In genomic region chr1:101235241-101235695, GRCh38 we compare ENCODE assay signal across 8 cellular contexts. TPM values are rescaled to one million over a fixed set of nuclear protein-coding genes. Genes with fewer than 3 reads are reported as not detected.
DNase-seq lines count a peak whose midpoint lies in the region; ATAC-seq and TF ChIP-seq lines count a peak whose summit lies in the region.

No MANE protein-coding gene starts in this region.

- intact Hi-C loops in posterior cingulate gyrus (cut with DNase I), result loop anchor here (5.0 to 10.0 kb wide), 3 partner anchors 98 to 313 kb away; partner anchors contain the start of gene DPH5

- peaks cover 35% of the 10 kb centered on the region for H3K27me3 ChIP-seq in BLaER1

- H3K27ac ChIP-seq in BLaER1, result no peak overlapping the region

- ATAC-seq in HG03097 (IDR thresholded peaks at IDR 0.05; ENCODE audit: low FRiP score, unreplicated experiment), result peak; percentile 1
- ATAC-seq in naive B cell (ENCODE audit: low read depth in 2 of 2), result no peak
- ATAC-seq in GM18861 (IDR thresholded peaks at IDR 0.05; ENCODE audit: unreplicated experiment), result no peak
- ATAC-seq in HG02759 (IDR thresholded peaks at IDR 0.05; ENCODE audit: unreplicated experiment), result no peak

- peaks cover 13% of the 10 kb centered on the region for H3K36me3 ChIP-seq in BLaER1

- H3K36me3 Mint-ChIP-seq in naive B cell, result peaks cover 14 to 35% of the 10 kb centered on the region in 2 donors

- no peaks in the 10 kb centered on the region for H3K9me3 ChIP-seq in BLaER1

- H4K20me1 ChIP-seq in BLaER1, result 0 out of 2 replicates have a peak, but pooled peaks cover 12% of the 10 kb centered on the region

- peaks cover 47 to 62% (median 50%) of the 10 kb centered on the region in 3 donors for H3K4me1 Mint-ChIP-seq in naive B cell

- H3K4me3 Mint-ChIP-seq in naive B cell, result peak overlapping the region; percentile 87 to 99 (median 98)

- H3K9me3 Mint-ChIP-seq in naive B cell, result peaks cover 0 to 4% (median 0%) of the 10 kb centered on the region in 7 donors

- peak overlapping the region; percentile 94 to 99 (median 98) for H3K27ac Mint-ChIP-seq in naive B cell

- DNase-seq in cardiac fibroblast (ENCODE audit: low read depth in 2 of 2) (no peak), naive B cell (no peak), posterior cingulate gyrus (no peak), AG08395 (ENCODE audit: low spot score) (no peak)

- peaks cover 36% of the 10 kb centered on the region for H3K4me1 ChIP-seq in BLaER1

- no peaks in the 10 kb centered on the region for H3K27me3 Mint-ChIP-seq in naive B cell

- no peak for TF ChIP-seq CTCF in cardiac fibroblast (IDR thresholded peaks at IDR 0.05; ENCODE audit: low read depth, low read length)

- H3K9ac ChIP-seq in BLaER1, result no peak overlapping the region

- peak overlapping the region; percentile 95 for H3K4me2 ChIP-seq in BLaER1

- H3K4me3 ChIP-seq in BLaER1 (no peak overlapping the region), cardiac fibroblast (replicated peaks in 1 of 2; ENCODE audit: low read depth in 2 of 2, low read length in 2 of 2) (peak overlapping the region; percentile 73 to 78)

RNA-seq across cellular contexts. Expression of gene S1PR1, which starts 1.6 kb away (rescaled TPM):
- polyA plus RNA-seq in naive B cell (ENCODE audit: low read depth in 6 of 6), result 100 to 1,000 TPM; 102 to 159 (median 133) TPM
